ENCODE assay signal across 8 cellular contexts in genomic region chr5:155780274-155780673, GRCh38.
"Had no signal": no experiment of that assay in that cellular context is flagged by ENCODE, and none has a peak within 500 bp of the region (broad histone marks: within the 10 kb centered on the region; RNA-seq: fewer than 3 reads in every experiment).

No MANE protein-coding gene starts in this region.

- H3K36me3 ChIP-seq: HAP-1 had no signal

- H3K4me2 ChIP-seq: GM23338 had no signal

- H2AFZ ChIP-seq: GM23248, GM23338 had no signal

- H3K4me3 ChIP-seq: GM23248, GM23338, HAP-1 had no signal

- DNase-seq: GM23248, GOT3, H7, H9, HCEC 1CT, HFFc6 had no signal

- H3K9me3 ChIP-seq: HAP-1 had no signal

- H3K27ac ChIP-seq: GM23248 had no signal

- H3K4me1 ChIP-seq: HAP-1 had no signal

- H3K9ac ChIP-seq: GM23248 had no signal
